In the genomic region with DNA sequence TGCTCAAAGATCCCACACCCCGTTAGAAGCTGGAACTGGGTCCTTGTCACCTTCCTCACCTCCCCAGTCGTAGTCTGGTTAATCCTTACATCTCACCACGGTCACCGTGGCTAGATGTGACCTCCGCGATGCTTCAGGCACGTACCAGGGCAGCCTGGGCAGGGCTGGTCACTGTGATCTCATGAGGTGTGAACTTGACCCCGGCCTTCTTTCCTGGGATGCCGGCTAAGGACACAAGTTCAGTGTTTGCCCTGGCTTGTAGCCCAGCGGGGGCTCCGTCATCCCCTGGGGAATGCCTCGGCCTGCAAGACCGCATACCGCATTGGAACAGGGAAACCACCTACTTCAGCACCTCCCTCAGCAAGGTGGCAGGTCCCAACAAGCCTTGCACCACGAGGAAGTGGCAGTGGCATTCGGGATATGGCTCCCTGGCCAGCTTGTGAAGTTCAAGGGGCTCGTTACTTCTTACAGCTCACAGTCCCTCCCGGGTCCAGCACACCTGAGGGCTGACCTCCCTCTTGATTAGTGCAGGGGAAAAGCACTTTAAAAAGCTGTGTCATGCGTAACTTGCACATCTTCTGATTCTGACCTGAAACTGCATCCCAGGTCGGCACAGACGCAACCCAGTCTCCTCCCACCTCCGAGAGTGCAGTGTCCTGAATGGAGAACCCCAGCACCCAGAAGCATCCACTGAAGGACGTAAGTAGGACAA, we compare ENCODE assay signal across 1 cellular context.
TF ChIP-seq lines count a peak whose summit lies in the region.

No MANE protein-coding gene starts in this region.

TF ChIP-seq in HepG2, 621 proteins besides CTCF, POLR2A, EP300 and RAD21 (continued from another document and continues in another):
- TF ChIP-seq, protein P1, sequence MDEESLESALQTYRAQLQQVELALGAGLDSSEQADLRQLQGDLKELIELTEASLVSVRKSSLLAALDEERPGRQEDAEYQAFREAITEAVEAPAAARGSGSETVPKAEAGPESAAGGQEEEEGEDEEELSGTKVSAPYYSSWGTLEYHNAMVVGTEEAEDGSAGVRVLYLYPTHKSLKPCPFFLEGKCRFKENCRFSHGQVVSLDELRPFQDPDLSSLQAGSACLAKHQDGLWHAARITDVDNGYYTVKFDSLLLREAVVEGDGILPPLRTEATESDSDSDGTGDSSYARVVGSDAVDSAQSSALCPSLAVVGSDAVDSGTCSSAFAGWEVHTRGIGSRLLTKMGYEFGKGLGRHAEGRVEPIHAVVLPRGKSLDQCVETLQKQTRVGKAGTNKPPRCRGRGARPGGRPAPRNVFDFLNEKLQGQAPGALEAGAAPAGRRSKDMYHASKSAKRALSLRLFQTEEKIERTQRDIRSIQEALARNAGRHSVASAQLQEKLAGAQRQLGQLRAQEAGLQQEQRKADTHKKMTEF (CRISPR knock-in tag; IDR thresholded peaks at IDR 0.05), result peak; percentile 92
- TF ChIP-seq DPF2 (CRISPR knock-in tag; IDR thresholded peaks at IDR 0.05; ENCODE audit: borderline replicate concordance, low read depth) (peak; percentile 67; the same call in 1 of the 2 replicates), SYNCRIP (IDR thresholded peaks at IDR 0.05; ENCODE audit: insufficient read depth, low read depth, low read length) (no peak), GPN1 (CRISPR knock-in tag; IDR thresholded peaks at IDR 0.05; ENCODE audit: borderline replicate concordance) (no peak), ZNF577 (CRISPR knock-in tag; IDR thresholded peaks at IDR 0.05; ENCODE audit: borderline replicate concordance, low read depth) (no peak), TOPORS (CRISPR knock-in tag; IDR thresholded peaks at IDR 0.05) (peak; percentile 81; the same call in 1 of the 2 replicates), ZNF501 (CRISPR knock-in tag; IDR thresholded peaks at IDR 0.05) (peak; percentile 85), ZNF850 (CRISPR knock-in tag; conservative IDR thresholded peaks at IDR 0.05) (no peak), MIXL1 (CRISPR knock-in tag; IDR thresholded peaks at IDR 0.05) (no peak), PHF21A (CRISPR knock-in tag; IDR thresholded peaks at IDR 0.05) (peak; percentile 77; the same call in 1 of the 2 replicates), ZZZ3 (CRISPR knock-in tag; IDR thresholded peaks at IDR 0.05; ENCODE audit: borderline replicate concordance) (no peak), TAF1 (CRISPR knock-in tag; IDR thresholded peaks at IDR 0.05) (no peak), ZNF235 (CRISPR knock-in tag; IDR thresholded peaks at IDR 0.05; ENCODE audit: borderline replicate concordance) (no peak), ZNF614 (CRISPR knock-in tag; IDR thresholded peaks at IDR 0.05; ENCODE audit: borderline replicate concordance) (peak; percentile 63; the same call in 1 of the 2 replicates), ESRRA (CRISPR knock-in tag; IDR thresholded peaks at IDR 0.05; ENCODE audit: low read depth) (peak; percentile 74), NBN (conservative IDR thresholded peaks at IDR 0.05) (no peak), TOE1 (CRISPR knock-in tag; IDR thresholded peaks at IDR 0.05) (no peak), ZNF510 (CRISPR knock-in tag; IDR thresholded peaks at IDR 0.05; ENCODE audit: low read depth) (no peak), ZNF101 (CRISPR knock-in tag; IDR thresholded peaks at IDR 0.05; ENCODE audit: borderline replicate concordance, low read depth) (no peak), ZNF83 (CRISPR knock-in tag; IDR thresholded peaks at IDR 0.05; ENCODE audit: borderline replicate concordance) (no peak), EEA1 (CRISPR knock-in tag; IDR thresholded peaks at IDR 0.05; ENCODE audit: borderline replicate concordance) (no peak), ZNF253 (CRISPR knock-in tag; IDR thresholded peaks at IDR 0.05; ENCODE audit: borderline replicate concordance) (no peak), HNRNPLL (IDR thresholded peaks at IDR 0.05; ENCODE audit: low read depth, low read length, poor library complexity, severe bottlenecking) (no peak), ATF7-NPFF (CRISPR knock-in tag; IDR thresholded peaks at IDR 0.05; ENCODE audit: low read depth) (peak; percentile 75; the same call in 1 of the 2 replicates), FOXK2 (IDR thresholded peaks at IDR 0.05) (no peak), ZNF350 (CRISPR knock-in tag; IDR thresholded peaks at IDR 0.05; ENCODE audit: borderline replicate concordance, low read depth) (peak; percentile 53; the same call in 1 of the 2 replicates), CHD4 (IDR thresholded peaks at IDR 0.05; ENCODE audit: borderline replicate concordance, low read length) (no peak), MATR3 (CRISPR knock-in tag; IDR thresholded peaks at IDR 0.05) (no peak)
- TF ChIP-seq, protein P2, sequence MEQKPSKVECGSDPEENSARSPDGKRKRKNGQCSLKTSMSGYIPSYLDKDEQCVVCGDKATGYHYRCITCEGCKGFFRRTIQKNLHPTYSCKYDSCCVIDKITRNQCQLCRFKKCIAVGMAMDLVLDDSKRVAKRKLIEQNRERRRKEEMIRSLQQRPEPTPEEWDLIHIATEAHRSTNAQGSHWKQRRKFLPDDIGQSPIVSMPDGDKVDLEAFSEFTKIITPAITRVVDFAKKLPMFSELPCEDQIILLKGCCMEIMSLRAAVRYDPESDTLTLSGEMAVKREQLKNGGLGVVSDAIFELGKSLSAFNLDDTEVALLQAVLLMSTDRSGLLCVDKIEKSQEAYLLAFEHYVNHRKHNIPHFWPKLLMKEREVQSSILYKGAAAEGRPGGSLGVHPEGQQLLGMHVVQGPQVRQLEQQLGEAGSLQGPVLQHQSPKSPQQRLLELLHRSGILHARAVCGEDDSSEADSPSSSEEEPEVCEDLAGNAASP (CRISPR knock-in tag; IDR thresholded peaks at IDR 0.05; ENCODE audit: borderline replicate concordance), result peak; percentile 98
- TF ChIP-seq, protein P3, sequence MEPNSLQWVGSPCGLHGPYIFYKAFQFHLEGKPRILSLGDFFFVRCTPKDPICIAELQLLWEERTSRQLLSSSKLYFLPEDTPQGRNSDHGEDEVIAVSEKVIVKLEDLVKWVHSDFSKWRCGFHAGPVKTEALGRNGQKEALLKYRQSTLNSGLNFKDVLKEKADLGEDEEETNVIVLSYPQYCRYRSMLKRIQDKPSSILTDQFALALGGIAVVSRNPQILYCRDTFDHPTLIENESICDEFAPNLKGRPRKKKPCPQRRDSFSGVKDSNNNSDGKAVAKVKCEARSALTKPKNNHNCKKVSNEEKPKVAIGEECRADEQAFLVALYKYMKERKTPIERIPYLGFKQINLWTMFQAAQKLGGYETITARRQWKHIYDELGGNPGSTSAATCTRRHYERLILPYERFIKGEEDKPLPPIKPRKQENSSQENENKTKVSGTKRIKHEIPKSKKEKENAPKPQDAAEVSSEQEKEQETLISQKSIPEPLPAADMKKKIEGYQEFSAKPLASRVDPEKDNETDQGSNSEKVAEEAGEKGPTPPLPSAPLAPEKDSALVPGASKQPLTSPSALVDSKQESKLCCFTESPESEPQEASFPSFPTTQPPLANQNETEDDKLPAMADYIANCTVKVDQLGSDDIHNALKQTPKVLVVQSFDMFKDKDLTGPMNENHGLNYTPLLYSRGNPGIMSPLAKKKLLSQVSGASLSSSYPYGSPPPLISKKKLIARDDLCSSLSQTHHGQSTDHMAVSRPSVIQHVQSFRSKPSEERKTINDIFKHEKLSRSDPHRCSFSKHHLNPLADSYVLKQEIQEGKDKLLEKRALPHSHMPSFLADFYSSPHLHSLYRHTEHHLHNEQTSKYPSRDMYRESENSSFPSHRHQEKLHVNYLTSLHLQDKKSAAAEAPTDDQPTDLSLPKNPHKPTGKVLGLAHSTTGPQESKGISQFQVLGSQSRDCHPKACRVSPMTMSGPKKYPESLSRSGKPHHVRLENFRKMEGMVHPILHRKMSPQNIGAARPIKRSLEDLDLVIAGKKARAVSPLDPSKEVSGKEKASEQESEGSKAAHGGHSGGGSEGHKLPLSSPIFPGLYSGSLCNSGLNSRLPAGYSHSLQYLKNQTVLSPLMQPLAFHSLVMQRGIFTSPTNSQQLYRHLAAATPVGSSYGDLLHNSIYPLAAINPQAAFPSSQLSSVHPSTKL (CRISPR knock-in tag; IDR thresholded peaks at IDR 0.05), result peak; percentile 96
- TF ChIP-seq, protein P4, sequence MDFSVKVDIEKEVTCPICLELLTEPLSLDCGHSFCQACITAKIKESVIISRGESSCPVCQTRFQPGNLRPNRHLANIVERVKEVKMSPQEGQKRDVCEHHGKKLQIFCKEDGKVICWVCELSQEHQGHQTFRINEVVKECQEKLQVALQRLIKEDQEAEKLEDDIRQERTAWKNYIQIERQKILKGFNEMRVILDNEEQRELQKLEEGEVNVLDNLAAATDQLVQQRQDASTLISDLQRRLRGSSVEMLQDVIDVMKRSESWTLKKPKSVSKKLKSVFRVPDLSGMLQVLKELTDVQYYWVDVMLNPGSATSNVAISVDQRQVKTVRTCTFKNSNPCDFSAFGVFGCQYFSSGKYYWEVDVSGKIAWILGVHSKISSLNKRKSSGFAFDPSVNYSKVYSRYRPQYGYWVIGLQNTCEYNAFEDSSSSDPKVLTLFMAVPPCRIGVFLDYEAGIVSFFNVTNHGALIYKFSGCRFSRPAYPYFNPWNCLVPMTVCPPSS (IDR thresholded peaks at IDR 0.05), result no peak
- TF ChIP-seq, protein P5, sequence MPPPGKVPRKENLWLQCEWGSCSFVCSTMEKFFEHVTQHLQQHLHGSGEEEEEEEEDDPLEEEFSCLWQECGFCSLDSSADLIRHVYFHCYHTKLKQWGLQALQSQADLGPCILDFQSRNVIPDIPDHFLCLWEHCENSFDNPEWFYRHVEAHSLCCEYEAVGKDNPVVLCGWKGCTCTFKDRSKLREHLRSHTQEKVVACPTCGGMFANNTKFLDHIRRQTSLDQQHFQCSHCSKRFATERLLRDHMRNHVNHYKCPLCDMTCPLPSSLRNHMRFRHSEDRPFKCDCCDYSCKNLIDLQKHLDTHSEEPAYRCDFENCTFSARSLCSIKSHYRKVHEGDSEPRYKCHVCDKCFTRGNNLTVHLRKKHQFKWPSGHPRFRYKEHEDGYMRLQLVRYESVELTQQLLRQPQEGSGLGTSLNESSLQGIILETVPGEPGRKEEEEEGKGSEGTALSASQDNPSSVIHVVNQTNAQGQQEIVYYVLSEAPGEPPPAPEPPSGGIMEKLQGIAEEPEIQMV (CRISPR knock-in tag; IDR thresholded peaks at IDR 0.05; ENCODE audit: low read depth), result no peak
- TF ChIP-seq, protein P6, sequence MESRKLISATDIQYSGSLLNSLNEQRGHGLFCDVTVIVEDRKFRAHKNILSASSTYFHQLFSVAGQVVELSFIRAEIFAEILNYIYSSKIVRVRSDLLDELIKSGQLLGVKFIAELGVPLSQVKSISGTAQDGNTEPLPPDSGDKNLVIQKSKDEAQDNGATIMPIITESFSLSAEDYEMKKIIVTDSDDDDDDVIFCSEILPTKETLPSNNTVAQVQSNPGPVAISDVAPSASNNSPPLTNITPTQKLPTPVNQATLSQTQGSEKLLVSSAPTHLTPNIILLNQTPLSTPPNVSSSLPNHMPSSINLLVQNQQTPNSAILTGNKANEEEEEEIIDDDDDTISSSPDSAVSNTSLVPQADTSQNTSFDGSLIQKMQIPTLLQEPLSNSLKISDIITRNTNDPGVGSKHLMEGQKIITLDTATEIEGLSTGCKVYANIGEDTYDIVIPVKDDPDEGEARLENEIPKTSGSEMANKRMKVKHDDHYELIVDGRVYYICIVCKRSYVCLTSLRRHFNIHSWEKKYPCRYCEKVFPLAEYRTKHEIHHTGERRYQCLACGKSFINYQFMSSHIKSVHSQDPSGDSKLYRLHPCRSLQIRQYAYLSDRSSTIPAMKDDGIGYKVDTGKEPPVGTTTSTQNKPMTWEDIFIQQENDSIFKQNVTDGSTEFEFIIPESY (CRISPR knock-in tag; IDR thresholded peaks at IDR 0.05), result peak; percentile 54; the same call in 1 of the 2 replicates
- TF ChIP-seq, protein P7, sequence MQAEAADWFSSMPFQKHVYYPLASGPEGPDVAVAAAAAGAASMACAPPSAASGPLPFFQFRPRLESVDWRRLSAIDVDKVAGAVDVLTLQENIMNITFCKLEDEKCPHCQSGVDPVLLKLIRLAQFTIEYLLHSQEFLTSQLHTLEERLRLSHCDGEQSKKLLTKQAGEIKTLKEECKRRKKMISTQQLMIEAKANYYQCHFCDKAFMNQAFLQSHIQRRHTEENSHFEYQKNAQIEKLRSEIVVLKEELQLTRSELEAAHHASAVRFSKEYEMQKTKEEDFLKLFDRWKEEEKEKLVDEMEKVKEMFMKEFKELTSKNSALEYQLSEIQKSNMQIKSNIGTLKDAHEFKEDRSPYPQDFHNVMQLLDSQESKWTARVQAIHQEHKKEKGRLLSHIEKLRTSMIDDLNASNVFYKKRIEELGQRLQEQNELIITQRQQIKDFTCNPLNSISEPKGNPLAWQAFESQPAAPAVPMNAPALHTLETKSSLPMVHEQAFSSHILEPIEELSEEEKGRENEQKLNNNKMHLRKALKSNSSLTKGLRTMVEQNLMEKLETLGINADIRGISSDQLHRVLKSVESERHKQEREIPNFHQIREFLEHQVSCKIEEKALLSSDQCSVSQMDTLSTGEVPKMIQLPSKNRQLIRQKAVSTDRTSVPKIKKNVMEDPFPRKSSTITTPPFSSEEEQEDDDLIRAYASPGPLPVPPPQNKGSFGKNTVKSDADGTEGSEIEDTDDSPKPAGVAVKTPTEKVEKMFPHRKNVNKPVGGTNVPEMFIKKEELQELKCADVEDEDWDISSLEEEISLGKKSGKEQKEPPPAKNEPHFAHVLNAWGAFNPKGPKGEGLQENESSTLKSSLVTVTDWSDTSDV (CRISPR knock-in tag; IDR thresholded peaks at IDR 0.05), result no peak
- TF ChIP-seq, protein P8, sequence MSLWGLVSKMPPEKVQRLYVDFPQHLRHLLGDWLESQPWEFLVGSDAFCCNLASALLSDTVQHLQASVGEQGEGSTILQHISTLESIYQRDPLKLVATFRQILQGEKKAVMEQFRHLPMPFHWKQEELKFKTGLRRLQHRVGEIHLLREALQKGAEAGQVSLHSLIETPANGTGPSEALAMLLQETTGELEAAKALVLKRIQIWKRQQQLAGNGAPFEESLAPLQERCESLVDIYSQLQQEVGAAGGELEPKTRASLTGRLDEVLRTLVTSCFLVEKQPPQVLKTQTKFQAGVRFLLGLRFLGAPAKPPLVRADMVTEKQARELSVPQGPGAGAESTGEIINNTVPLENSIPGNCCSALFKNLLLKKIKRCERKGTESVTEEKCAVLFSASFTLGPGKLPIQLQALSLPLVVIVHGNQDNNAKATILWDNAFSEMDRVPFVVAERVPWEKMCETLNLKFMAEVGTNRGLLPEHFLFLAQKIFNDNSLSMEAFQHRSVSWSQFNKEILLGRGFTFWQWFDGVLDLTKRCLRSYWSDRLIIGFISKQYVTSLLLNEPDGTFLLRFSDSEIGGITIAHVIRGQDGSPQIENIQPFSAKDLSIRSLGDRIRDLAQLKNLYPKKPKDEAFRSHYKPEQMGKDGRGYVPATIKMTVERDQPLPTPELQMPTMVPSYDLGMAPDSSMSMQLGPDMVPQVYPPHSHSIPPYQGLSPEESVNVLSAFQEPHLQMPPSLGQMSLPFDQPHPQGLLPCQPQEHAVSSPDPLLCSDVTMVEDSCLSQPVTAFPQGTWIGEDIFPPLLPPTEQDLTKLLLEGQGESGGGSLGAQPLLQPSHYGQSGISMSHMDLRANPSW (CRISPR knock-in tag; IDR thresholded peaks at IDR 0.05; ENCODE audit: borderline replicate concordance), result no peak; the same call in 1 of the 2 replicates
- TF ChIP-seq, protein P9, sequence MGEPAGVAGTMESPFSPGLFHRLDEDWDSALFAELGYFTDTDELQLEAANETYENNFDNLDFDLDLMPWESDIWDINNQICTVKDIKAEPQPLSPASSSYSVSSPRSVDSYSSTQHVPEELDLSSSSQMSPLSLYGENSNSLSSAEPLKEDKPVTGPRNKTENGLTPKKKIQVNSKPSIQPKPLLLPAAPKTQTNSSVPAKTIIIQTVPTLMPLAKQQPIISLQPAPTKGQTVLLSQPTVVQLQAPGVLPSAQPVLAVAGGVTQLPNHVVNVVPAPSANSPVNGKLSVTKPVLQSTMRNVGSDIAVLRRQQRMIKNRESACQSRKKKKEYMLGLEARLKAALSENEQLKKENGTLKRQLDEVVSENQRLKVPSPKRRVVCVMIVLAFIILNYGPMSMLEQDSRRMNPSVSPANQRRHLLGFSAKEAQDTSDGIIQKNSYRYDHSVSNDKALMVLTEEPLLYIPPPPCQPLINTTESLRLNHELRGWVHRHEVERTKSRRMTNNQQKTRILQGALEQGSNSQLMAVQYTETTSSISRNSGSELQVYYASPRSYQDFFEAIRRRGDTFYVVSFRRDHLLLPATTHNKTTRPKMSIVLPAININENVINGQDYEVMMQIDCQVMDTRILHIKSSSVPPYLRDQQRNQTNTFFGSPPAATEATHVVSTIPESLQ (CRISPR knock-in tag; conservative IDR thresholded peaks at IDR 0.05), result no peak
